In genomic region chr12:121214855-121215745, GRCh38 we compare ENCODE assay signal across 10 cellular contexts. TPM values are rescaled to one million over a fixed set of nuclear protein-coding genes. Genes with fewer than 3 reads are reported as not detected.
DNase-seq lines count a peak whose midpoint lies in the region; ATAC-seq, FAIRE-seq and TF ChIP-seq lines count a peak whose summit lies in the region.
"Had no signal": no experiment of that assay in that cellular context is flagged by ENCODE, and none has a peak within 500 bp of the region (broad histone marks: within the 10 kb centered on the region; RNA-seq: fewer than 3 reads in every experiment).

No MANE protein-coding gene starts in this region.

- 18 to 44% (median 24%) methylated on average over 14 of the region's 14 CpGs for WGBS in small intestine, 3 donors

- no peaks in the 10 kb centered on the region for H3K36me3 ChIP-seq in small intestine (ENCODE audit: control insufficient read depth in 2 of 2, insufficient read depth in 2 of 2, low read length in 2 of 2)

- no peak for ATAC-seq in HG02885 (IDR thresholded peaks at IDR 0.05; ENCODE audit: poor library complexity, unreplicated experiment)

- no peaks in the 10 kb centered on the region for H3K9me3 ChIP-seq in small intestine (ENCODE audit: control insufficient read depth, low read depth)

- no peaks in the 10 kb centered on the region for H3K27me3 ChIP-seq in small intestine (ENCODE audit: control insufficient read depth in 2 of 2, insufficient read depth in 2 of 2, low read length in 2 of 2)

- H3K4me3 ChIP-seq in small intestine (ENCODE audit: low read depth in 1 of 2, low read length in 2 of 2) = no peak overlapping the region

- no peak for TF ChIP-seq CTCF in VCaP (conservative IDR thresholded peaks at IDR 0.05)

- H3K27ac ChIP-seq in VCaP = peak overlapping the region; percentile 41; the same call in 1 of the 2 replicates
- H3K27ac ChIP-seq in small intestine (ENCODE audit: low read depth in 1 of 2, low read length in 1 of 2) = peak overlapping the region; percentile 84 to 91

- peak; percentile 84 for FAIRE-seq in small intestine (lab: Jason Lieb, UNC)
- FAIRE-seq: A204.1, TTC549 had no signal

- DNase-seq in SIG-M5 treated with dmso at 0.1 percent for 504 hours (lab: John Stamatoyannopoulos, UW; ENCODE audit: unreplicated experiment) (peak; percentile 74), SIG-M5 (lab: John Stamatoyannopoulos, UW) (no peak), foreskin melanocyte (peak; percentile 95), small intestine (peak; percentile 97), NCI-H2081 treated with DMSO at 0.1 percent for 48 hours (lab: John Stamatoyannopoulos, UW) (no peak), NCI-H1105 (lab: John Stamatoyannopoulos, UW) (no peak)

- H3K4me1 ChIP-seq in small intestine (ENCODE audit: control insufficient read depth in 2 of 2, insufficient read depth in 1 of 2, low read depth in 1 of 2, low read length in 1 of 2) = peaks cover 7 to 13% of the 10 kb centered on the region in 2 donors

RNA-seq across cellular contexts. Expression of gene P2RX4, which starts 5.2 kb away (rescaled TPM):
- polyA plus RNA-seq in small intestine = 10 to 100 TPM; 17.5 to 49.6 (median 37.3) TPM

Comparison
In these comparisons a context has a peak if more than half of its experiments do, and no peak if none do; other contexts are left out.
1. DNase-seq: peak in SIG-M5 treated with dmso at 0.1 percent for 504 hours (single experiment), foreskin melanocyte (single experiment) and small intestine (single experiment); none in SIG-M5 (single experiment), NCI-H2081 treated with DMSO at 0.1 percent for 48 hours (single experiment) and NCI-H1105 (single experiment).